Comparison of ENCODE assay signal across 19 cellular contexts in the genomic region with DNA sequence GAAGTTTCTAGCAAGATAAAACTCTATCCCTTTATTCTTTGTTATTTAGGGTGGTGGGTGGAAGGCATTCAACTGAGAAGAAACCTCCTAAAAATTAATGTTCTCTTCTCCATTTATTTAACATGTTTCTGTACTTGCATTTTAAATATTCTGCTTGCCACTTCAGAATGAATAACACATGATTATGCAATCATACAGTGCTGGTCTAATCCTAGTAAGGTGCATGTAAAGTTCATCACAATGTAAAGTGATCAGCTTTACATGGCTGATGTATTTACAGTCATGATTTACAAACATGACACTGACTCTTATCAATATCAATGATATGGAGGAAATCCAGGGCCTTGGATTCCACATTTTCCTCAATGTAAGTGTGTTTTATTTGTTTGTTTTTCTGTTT.
"Had no signal": no experiment of that assay in that cellular context is flagged by ENCODE, and none has a peak within 500 bp of the region (broad histone marks: within the 10 kb centered on the region; RNA-seq: fewer than 3 reads in every experiment).

No MANE protein-coding gene starts in this region.

- H3K27ac ChIP-seq: brain microvascular endothelial cell, esophagus squamous epithelium, gastroesophageal sphincter, neural progenitor cell, suprapubic skin, upper lobe of left lung had no signal

- H3K9me3 ChIP-seq: esophagus squamous epithelium, gastroesophageal sphincter, suprapubic skin, upper lobe of left lung had no signal

- FAIRE-seq: kidney had no signal

- H3K4me1 Mint-ChIP-seq: activated CD4-positive, alpha-beta T cell treated with anti-CD3 and anti-CD28 coated beads, Interleukin-2, amount 10 ng/mL, durations not matched to agents 24 days and 14 days had no signal

- H3K36me3 Mint-ChIP-seq: neural progenitor cell, WTC11 had no signal

- H3K4me2 ChIP-seq: neural progenitor cell had no signal

- H3K9me3 Mint-ChIP-seq: activated CD4-positive, alpha-beta T cell treated with anti-CD3 and anti-CD28 coated beads, Interleukin-2, amount 10 ng/mL, durations not matched to agents 24 days and 14 days; activated T-helper 2 cell treated with anti-CD3 and anti-CD28 coated beads, Interferon-gamma antibody, Interleukin-2, Interleukin-4, amounts not matched to agents 10 μg/mL and 5 μg/mL and 100 μg/mL, durations not matched to agents 14 hours and 24 hours and 36 hours; neural progenitor cell; T-helper 1 cell treated with Interleukin-12 subunit alpha and Interleukin-12 subunit beta and Interleukin-4 antibody, amounts not matched to agents 30 μg/mL and 1 μg/mL, for 36 hours; WTC11 had no signal

- H3K27ac Mint-ChIP-seq: activated CD4-positive, alpha-beta T cell treated with anti-CD3 and anti-CD28 coated beads, Interleukin-2, amount 10 ng/mL, durations not matched to agents 24 days and 14 days; activated T-helper 2 cell treated with anti-CD3 and anti-CD28 coated beads, Interferon-gamma antibody, Interleukin-2, Interleukin-4, amounts not matched to agents 10 μg/mL and 5 μg/mL and 100 μg/mL, durations not matched to agents 14 hours and 24 hours and 36 hours; neural progenitor cell; T-helper 1 cell treated with Interleukin-12 subunit alpha and Interleukin-12 subunit beta and Interleukin-4 antibody, amounts not matched to agents 30 μg/mL and 1 μg/mL, for 36 hours; WTC11 had no signal

- H3K4me3 Mint-ChIP-seq: activated CD4-positive, alpha-beta T cell treated with anti-CD3 and anti-CD28 coated beads, Interleukin-2, amount 10 ng/mL, durations not matched to agents 24 days and 14 days; neural progenitor cell; T-helper 1 cell treated with Interleukin-12 subunit alpha and Interleukin-12 subunit beta and Interleukin-4 antibody, amounts not matched to agents 30 μg/mL and 1 μg/mL, for 36 hours; WTC11 had no signal

- H3K27me3 Mint-ChIP-seq: activated CD4-positive, alpha-beta T cell treated with anti-CD3 and anti-CD28 coated beads, Interleukin-2, amount 10 ng/mL, durations not matched to agents 24 days and 14 days had no signal

- DNase-seq: activated CD4-positive, alpha-beta T cell treated with anti-CD3 and anti-CD28 coated beads, Interleukin-2, amount 10 ng/mL, durations not matched to agents 24 days and 14 days; activated CD8-positive, alpha-beta memory T cell treated with anti-CD3 and anti-CD28 coated beads for 24 hours; activated naive CD4-positive, alpha-beta T cell treated with anti-CD3 and anti-CD28 coated beads, Interleukin-2, amount 50 U/mL, for 16 hours; activated T-cell treated with anti-CD3 and anti-CD28 coated beads for 4 hours; amygdala; brain microvascular endothelial cell; esophagus squamous epithelium; kidney; stimulated activated CD4-positive, alpha-beta T cell treated with anti-CD3 and anti-CD28 coated beads, Interleukin-4, amount 100 ng/mL, for 1 hour; stimulated activated CD8-positive, alpha-beta memory T cell treated with anti-CD3 and anti-CD28 coated beads, Interleukin-4, amount 100 ng/mL, for 48 hours; stimulated activated naive CD8-positive, alpha-beta T cell treated with anti-CD3 and anti-CD28 coated beads, Interleukin-15, Interleukin-2, amounts not matched to agents 100 U/mL and 50 U/mL, for 24 hours; upper lobe of left lung had no signal

- ATAC-seq: gastroesophageal sphincter; sciatic nerve; stimulated activated naive CD8-positive, alpha-beta T cell treated with anti-CD3 and anti-CD28 coated beads, Interleukin-15, Interleukin-2, amounts not matched to agents 100 U/mL and 50 U/mL, for 24 hours; WTC11 had no signal

- H3K4me1 ChIP-seq: esophagus squamous epithelium, neural progenitor cell, suprapubic skin, upper lobe of left lung had no signal

- H3K4me3 ChIP-seq: esophagus squamous epithelium, gastroesophageal sphincter, neural progenitor cell, suprapubic skin, upper lobe of left lung had no signal
